22 cellular contexts compared by ENCODE assay signal in genomic region chr11:61280883-61281580, GRCh38. TPM values are rescaled to one million over a fixed set of nuclear protein-coding genes. Genes with fewer than 3 reads are reported as not detected.
DNase-seq lines count a peak whose midpoint lies in the region; ATAC-seq and TF ChIP-seq lines count a peak whose summit lies in the region.
"Had no signal": no experiment of that assay in that cellular context is flagged by ENCODE, and none has a peak within 500 bp of the region (broad histone marks: within the 10 kb centered on the region; RNA-seq: fewer than 3 reads in every experiment).

No MANE protein-coding gene starts in this region.

- H3K27ac ChIP-seq in HCT116 (ENCODE audit: low read depth, low read length): no peak overlapping the region
- H3K27ac ChIP-seq in neural progenitor cell: no peak overlapping the region
- no peak overlapping the region for H3K27ac ChIP-seq in endodermal cell (ENCODE audit: low read depth, low read length)
- H3K27ac ChIP-seq: cardiac muscle cell, heart left ventricle, HL-60, left lung, skin epidermis, testis had no signal

- H3K27me3 Mint-ChIP-seq in chondrocyte (ENCODE audit: low read depth): no peaks in the 10 kb centered on the region
- H3K27me3 Mint-ChIP-seq in neural progenitor cell (ENCODE audit: insufficient read depth, low read depth): peaks cover 8% of the 10 kb centered on the region
- H3K27me3 Mint-ChIP-seq in T-cell: peaks cover 0 to 2% of the 10 kb centered on the region in 2 donors
- peaks cover 13% of the 10 kb centered on the region for H3K27me3 Mint-ChIP-seq in endodermal cell (ENCODE audit: insufficient read depth)
- H3K27me3 Mint-ChIP-seq: activated CD4-positive, alpha-beta memory T cell treated with anti-CD3 and anti-CD28 coated beads for 36 hours had no signal

- WGBS in endodermal cell (ENCODE audit: insufficient coverage in 1 of 2, insufficient read length in 1 of 2), 2 experiments: 90 to 94% methylated on average over 13 to 20 of the region's 20 CpGs

- no peak overlapping the region for H2AFZ ChIP-seq in HCT116 (ENCODE audit: low read depth, low read length, poor library complexity, severe bottlenecking)
- peak overlapping the region; percentile 45 for H2AFZ ChIP-seq in neural progenitor cell (replicated peaks)

- no peaks in the 10 kb centered on the region for H4K20me1 ChIP-seq in HCT116 (ENCODE audit: insufficient read depth)
- H4K20me1 ChIP-seq in neural progenitor cell (ENCODE audit: low read depth): no peaks in the 10 kb centered on the region

- RAD21 ChIA-PET in HCT116 (lab: Charles Lee; ENCODE audit: low non-redundant PET in 1 of 2, low total read pairs in 2 of 2, uncharacterized antibody in 2 of 2, unreplicated experiment in 2 of 2): no interaction called here

- H3K4me2 ChIP-seq in HCT116 (ENCODE audit: low read length): 0 out of 2 replicates have a peak overlapping the region, but pooled peaks have one; percentile 12
- no peak overlapping the region for H3K4me2 ChIP-seq in neural progenitor cell

- H3K4me1 Mint-ChIP-seq in chondrocyte (ENCODE audit: low read depth) (peaks cover 3% of the 10 kb centered on the region), neural progenitor cell (peaks cover 26% of the 10 kb centered on the region), T-cell (no peaks in the 10 kb centered on the region), endodermal cell (peaks cover 9% of the 10 kb centered on the region)

- DNase-seq in HCT116 (ENCODE audit: low read depth, low spot score): no peak
- DNase-seq in chondrocyte (ENCODE audit: low spot score): peak; percentile 89
- no peak for DNase-seq in neural progenitor cell (ENCODE audit: low spot score)
- DNase-seq in T-cell: no peak
- no peak for DNase-seq in endodermal cell
- no peak for DNase-seq in RKO (ENCODE audit: low spot score)
- DNase-seq: activated CD4-positive, CD25-positive, alpha-beta regulatory T cell; heart left ventricle; left lung; midbrain; NCI-H1105; SHP77; stimulated activated CD4-positive, alpha-beta T cell treated with anti-CD3 and anti-CD28 coated beads, Interleukin-1b, Interleukin-23, amount 100 ng/mL, for 48 hours had no signal

- H3K79me2 ChIP-seq in HCT116 (ENCODE audit: insufficient read depth, low read length) (no peaks in the 10 kb centered on the region), neural progenitor cell (ENCODE audit: low read depth) (no peaks in the 10 kb centered on the region)

- CTCF ChIA-PET in HCT116 (lab: Charles Lee) (interaction anchor here (0.7 to 1.6 kb wide), 2 partner anchors 55 to 165 kb away, joined by 3 to 4 read pairs; no protein-coding TSS in a partner anchor), T-cell (lab: Charles Lee) (no interaction called here)

- ATAC-seq in HCT116: 0 out of 2 replicates have a peak, but pooled peaks have one; percentile 10
- ATAC-seq in T-cell (replicated peaks in 1 of 4): no peak

- H3K9me3 Mint-ChIP-seq in chondrocyte (ENCODE audit: low read depth) (no peaks in the 10 kb centered on the region), neural progenitor cell (no peaks in the 10 kb centered on the region), T-cell (peaks cover 0 to 5% (median 0%) of the 10 kb centered on the region in 3 donors), endodermal cell (peaks cover 5% of the 10 kb centered on the region)
- H3K9me3 Mint-ChIP-seq: activated CD4-positive, alpha-beta memory T cell treated with anti-CD3 and anti-CD28 coated beads for 36 hours had no signal

- H3K27me3 ChIP-seq in HCT116 (ENCODE audit: insufficient read depth, low read length): no peaks in the 10 kb centered on the region
- H3K27me3 ChIP-seq in neural progenitor cell: peaks cover 11% of the 10 kb centered on the region
- H3K27me3 ChIP-seq in endodermal cell (ENCODE audit: control insufficient read depth, insufficient read depth, low read length, poor library complexity, severe bottlenecking): no peaks in the 10 kb centered on the region
- H3K27me3 ChIP-seq: cardiac muscle cell, heart left ventricle, testis had no signal

- H3K4me3 ChIP-seq in HCT116 (replicated peaks in 1 of 2; ENCODE audit: low read depth in 1 of 2, low read length in 2 of 2) (no peak overlapping the region), neural progenitor cell (no peak overlapping the region), endodermal cell (ENCODE audit: low read length) (no peak overlapping the region)
- H3K4me3 ChIP-seq: cardiac muscle cell, heart left ventricle, left lung had no signal

- peaks cover 31% of the 10 kb centered on the region for H3K36me3 Mint-ChIP-seq in chondrocyte (ENCODE audit: low read depth)
- H3K36me3 Mint-ChIP-seq in neural progenitor cell: peaks cover 2% of the 10 kb centered on the region
- H3K36me3 Mint-ChIP-seq in T-cell: no peaks in the 10 kb centered on the region
- peaks cover 30% of the 10 kb centered on the region for H3K36me3 Mint-ChIP-seq in endodermal cell (ENCODE audit: low read depth)
- H3K36me3 Mint-ChIP-seq: activated CD4-positive, alpha-beta memory T cell treated with anti-CD3 and anti-CD28 coated beads for 36 hours; CD14-positive monocyte had no signal

- intact Hi-C loops in HCT116 (cut with micrococcal nuclease): no loop called here

- no peaks in the 10 kb centered on the region for H3K9me3 ChIP-seq in HCT116 (ENCODE audit: control insufficient read depth in 1 of 2, insufficient read depth in 1 of 2, low read depth in 1 of 2, low read length in 2 of 2)
- H3K9me3 ChIP-seq in neural progenitor cell (ENCODE audit: low read depth): no peaks in the 10 kb centered on the region
- H3K9me3 ChIP-seq in endodermal cell (ENCODE audit: control insufficient read depth, low read length): peaks cover 7% of the 10 kb centered on the region
- H3K9me3 ChIP-seq: heart left ventricle, left lung, testis had no signal

- peaks cover 0 to 7% of the 10 kb centered on the region in 2 experiments; a peak in 2 of 4 replicates for H3K4me1 ChIP-seq in HCT116 (ENCODE audit: control insufficient read depth in 1 of 2, insufficient read depth in 2 of 2, low read length in 2 of 2)
- no peaks in the 10 kb centered on the region for H3K4me1 ChIP-seq in neural progenitor cell
- H3K4me1 ChIP-seq in endodermal cell (ENCODE audit: control insufficient read depth, insufficient read depth, low read length): no peaks in the 10 kb centered on the region
- H3K4me1 ChIP-seq: heart left ventricle, left lung, testis had no signal

- TF ChIP-seq RAD21 in HCT116 (IDR thresholded peaks at IDR 0.05; ENCODE audit: low read depth): no peak

- H3K36me3 ChIP-seq in HCT116 (ENCODE audit: control insufficient read depth in 1 of 2, insufficient read depth in 2 of 2, low read length in 2 of 2) (no peaks in the 10 kb centered on the region), neural progenitor cell (no peaks in the 10 kb centered on the region), endodermal cell (ENCODE audit: control insufficient read depth, insufficient read depth, low read length) (peaks cover 11% of the 10 kb centered on the region)
- H3K36me3 ChIP-seq: cardiac muscle cell, heart left ventricle, left lung had no signal

- no peak for TF ChIP-seq POLR2A in HCT116 (IDR thresholded peaks at IDR 0.05; ENCODE audit: borderline replicate concordance, extremely low read depth, insufficient read depth, insufficient read length)

- no TSS peak for BruUV-seq in HCT116 (replicated peaks; lab: Mats Ljungman, UMichigan)

- TF ChIP-seq CTCF in HCT116 (IDR thresholded peaks at IDR 0.05 in 2 of 3, conservative IDR thresholded peaks at IDR 0.05 in 1 of 3; ENCODE audit: borderline replicate concordance in 1 of 3, insufficient read depth in 1 of 3, low read depth in 2 of 3, low read length in 2 of 3) (no peak), chondrocyte (IDR thresholded peaks at IDR 0.05) (no peak), neural progenitor cell (IDR thresholded peaks at IDR 0.05) (no peak), endodermal cell (conservative IDR thresholded peaks at IDR 0.05) (no peak)

- POLR2A ChIA-PET in HCT116 (lab: Charles Lee) (no interaction called here), T-cell (lab: Charles Lee) (no interaction called here)

- H3K9me2 ChIP-seq in HCT116 (ENCODE audit: insufficient read depth): no peaks in the 10 kb centered on the region

- no peak overlapping the region for H3K9ac ChIP-seq in HCT116 (ENCODE audit: low read length)
- no peak overlapping the region for H3K9ac ChIP-seq in neural progenitor cell
- H3K9ac ChIP-seq in endodermal cell (ENCODE audit: extremely low read depth, low read length, poor library complexity, severe bottlenecking): no peak overlapping the region

- no peak overlapping the region for H3K27ac Mint-ChIP-seq in chondrocyte (ENCODE audit: unreplicated experiment)
- H3K27ac Mint-ChIP-seq in neural progenitor cell: no peak overlapping the region
- H3K27ac Mint-ChIP-seq in T-cell: no peak overlapping the region
- no peak overlapping the region for H3K27ac Mint-ChIP-seq in endodermal cell
- H3K27ac Mint-ChIP-seq: activated CD4-positive, alpha-beta memory T cell treated with anti-CD3 and anti-CD28 coated beads for 36 hours; CD14-positive monocyte had no signal

- peaks cover 8% of the 10 kb centered on the region for H3F3A ChIP-seq in neural progenitor cell (ENCODE audit: low read depth)

- no peak overlapping the region for H3K4me3 Mint-ChIP-seq in chondrocyte (ENCODE audit: unreplicated experiment)
- no peak overlapping the region for H3K4me3 Mint-ChIP-seq in neural progenitor cell
- H3K4me3 Mint-ChIP-seq in T-cell: no peak overlapping the region
- H3K4me3 Mint-ChIP-seq in endodermal cell: no peak overlapping the region
- H3K4me3 Mint-ChIP-seq: activated CD4-positive, alpha-beta memory T cell treated with anti-CD3 and anti-CD28 coated beads for 36 hours; CD14-positive monocyte had no signal

RNA-seq across cellular contexts. Expression of gene VWCE, which starts 14.1 kb away (rescaled TPM):
- total RNA-seq in HCT116 (2021; ENCODE audit: unreplicated experiment) (2.5 TPM), chondrocyte (2.4 to 4.1 TPM (median 3.6 TPM) in 3 replicates), neural progenitor cell (ENCODE audit: low replicate concordance) (5.1 and 7.0 TPM in 2 replicates), T-cell (1 to 10 TPM in 2 of 5 donors, under 1 TPM in 3; 0.48 to 1.3 (median 0.60) TPM), endodermal cell (10 to 100 TPM in 1 of 2 donors, 1 to 10 TPM in 1; 7.2 to 13.3 TPM)
- polyA plus RNA-seq in HCT116 (2012): 0.62 and 0.98 TPM in 2 replicates
- polyA plus RNA-seq in endodermal cell (2013, experiment 1 of 2): 10.2 TPM
- polyA plus RNA-seq in endodermal cell (2013, experiment 2 of 2): 8.3 TPM

RNA-seq across cellular contexts. Expression of gene PGA5, which starts 40.1 kb away (rescaled TPM):
- not detected for total RNA-seq in HCT116 (2021; ENCODE audit: unreplicated experiment)
- not detected in 2 replicates for polyA plus RNA-seq in HCT116 (2012)
- total RNA-seq in chondrocyte: not detected in 3 replicates
- 0.19 TPM in 1 of 2 replicates, not detected in the other for total RNA-seq in neural progenitor cell (ENCODE audit: low replicate concordance)
- total RNA-seq in T-cell: not detected
- total RNA-seq in endodermal cell: under 1 TPM; 0.75 to 0.93 TPM
- polyA plus RNA-seq in endodermal cell (2013, experiment 1 of 2): 0.25 TPM
- polyA plus RNA-seq in endodermal cell (2013, experiment 2 of 2): 0.54 TPM
- total RNA-seq: activated CD4-positive, alpha-beta memory T cell treated with anti-CD3 and anti-CD28 coated beads for 36 hours; dermis microvascular lymphatic vessel endothelial cell; H4; pulmonary artery endothelial cell had no signal

RNA-seq across cellular contexts. Expression of gene DDB1, which starts 51.9 kb away (rescaled TPM):
- total RNA-seq in HCT116 (2021; ENCODE audit: unreplicated experiment) (269 TPM), chondrocyte (188 to 264 TPM (median 194 TPM) in 3 replicates), neural progenitor cell (ENCODE audit: low replicate concordance) (275 and 314 TPM in 2 replicates), T-cell (100 to 1,000 TPM; 165 to 186 (median 176) TPM), endodermal cell (100 to 1,000 TPM; 244 to 251 TPM)
- 197 and 216 TPM in 2 replicates for polyA plus RNA-seq in HCT116 (2012)
- polyA plus RNA-seq in endodermal cell (2013, experiment 1 of 2): 177 TPM
- polyA plus RNA-seq in endodermal cell (2013, experiment 2 of 2): 161 TPM

RNA-seq across cellular contexts. Expression of gene TKFC, which starts 52.0 kb away (rescaled TPM):
- 156 TPM for total RNA-seq in HCT116 (2021; ENCODE audit: unreplicated experiment)
- 125 and 130 TPM in 2 replicates for polyA plus RNA-seq in HCT116 (2012)
- total RNA-seq in chondrocyte: 31.9 to 41.4 TPM (median 32.2 TPM) in 3 replicates
- total RNA-seq in neural progenitor cell (ENCODE audit: low replicate concordance): 27.3 and 79.3 TPM in 2 replicates
- total RNA-seq in T-cell: 10 to 100 TPM; 30.9 to 53.9 (median 46.6) TPM
- total RNA-seq in endodermal cell: 100 to 1,000 TPM in 1 of 2 donors, 10 to 100 TPM in 1; 93.7 to 116 TPM
- polyA plus RNA-seq in endodermal cell (2013, experiment 1 of 2): 54.4 TPM
- polyA plus RNA-seq in endodermal cell (2013, experiment 2 of 2): 47.1 TPM

RNA-seq across cellular contexts. Expression of gene PGA4, which starts 58.9 kb away (rescaled TPM):
- total RNA-seq in HCT116 (2021; ENCODE audit: unreplicated experiment): not detected
- polyA plus RNA-seq in HCT116 (2012): not detected in 2 replicates
- total RNA-seq in chondrocyte: not detected in 3 replicates
- total RNA-seq in neural progenitor cell (ENCODE audit: low replicate concordance): 0.31 and 0.41 TPM in 2 replicates
- not detected for total RNA-seq in T-cell
- under 1 TPM in 1 of 2 donors, not detected in 1; 0.62 TPM for total RNA-seq in endodermal cell
- 0.21 TPM for polyA plus RNA-seq in endodermal cell (2013, experiment 1 of 2)
- polyA plus RNA-seq in endodermal cell (2013, experiment 2 of 2): not detected
- total RNA-seq: activated CD4-positive, alpha-beta memory T cell treated with anti-CD3 and anti-CD28 coated beads for 36 hours; dermis microvascular lymphatic vessel endothelial cell; H4; pulmonary artery endothelial cell had no signal
